23 cellular contexts compared by ENCODE assay signal in the genomic region with DNA sequence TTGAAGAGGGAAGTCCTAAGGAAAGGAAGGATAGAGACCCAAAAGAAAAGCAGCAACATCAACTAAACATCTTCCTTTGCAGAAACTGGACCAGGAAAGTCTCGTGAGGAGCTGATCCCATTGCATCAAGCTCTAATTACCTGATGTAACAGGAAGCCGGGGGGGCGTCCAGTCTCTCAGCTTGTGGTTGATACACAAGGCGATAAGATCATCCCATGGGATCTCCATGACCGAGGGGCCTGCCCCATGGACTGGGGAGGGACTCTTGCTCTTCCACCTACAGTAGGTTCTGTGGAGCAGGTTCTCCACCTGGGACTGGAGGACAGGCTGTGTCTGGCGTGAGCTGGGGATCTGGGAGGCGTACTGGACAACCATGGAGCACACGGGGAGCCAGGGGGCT. TPM values are rescaled to one million over a fixed set of nuclear protein-coding genes. Genes with fewer than 3 reads are reported as not detected.
A peak's percentile ranks its signal among the peaks of the same experiment; 100 is the strongest.
DNase-seq lines count a peak whose midpoint lies in the region; ATAC-seq, FAIRE-seq and TF ChIP-seq lines count a peak whose summit lies in the region.
"Had no signal": no experiment of that assay in that cellular context is flagged by ENCODE, and none has a peak within 500 bp of the region (broad histone marks: within the 10 kb centered on the region; RNA-seq: fewer than 3 reads in every experiment).

No MANE protein-coding gene starts in this region.

- H3K4me1 Mint-ChIP-seq in activated CD8-positive, alpha-beta memory T cell treated with anti-CD3 and anti-CD28 coated beads, Interleukin-2, amount 10 ng/mL, durations not matched to agents 7 days and 5 days: peaks cover 38% of the 10 kb centered on the region
- peaks cover 3% of the 10 kb centered on the region for H3K4me1 Mint-ChIP-seq in stimulated activated memory B cell treated with anti-CD40 and anti-IgM and Interleukin-4, amounts not matched to agents 10 μg/mL and 1 μg/mL and 100 μg/mL, for 72 hours

- no peak overlapping the region for H3K4me3 Mint-ChIP-seq in activated CD8-positive, alpha-beta memory T cell treated with anti-CD3 and anti-CD28 coated beads, Interleukin-2, amount 10 ng/mL, durations not matched to agents 7 days and 5 days
- no peak overlapping the region for H3K4me3 Mint-ChIP-seq in stimulated activated memory B cell treated with anti-CD40 and anti-IgM and Interleukin-4, amounts not matched to agents 10 μg/mL and 1 μg/mL and 100 μg/mL, for 72 hours
- H3K4me3 Mint-ChIP-seq: activated T-cell treated with anti-CD3 and anti-CD28 coated beads, Interleukin-2, amount 50 U/mL, for 4 hours; CD8-positive, alpha-beta T cell; naive thymus-derived CD8-positive, alpha-beta T cell had no signal

- H2AFZ ChIP-seq in GM12878 (ENCODE audit: control insufficient read depth, low read depth, low read length): no peak overlapping the region

- no peak overlapping the region for H3K9ac ChIP-seq in GM12878 (ENCODE audit: control insufficient read depth, insufficient read depth, low read length)

- H3K4me1 ChIP-seq in HEK293 (ENCODE audit: control insufficient read depth, insufficient read depth, low read length) (no peaks in the 10 kb centered on the region), GM12878 (ENCODE audit: control insufficient read depth, insufficient read depth, low read length) (no peaks in the 10 kb centered on the region; the same call in 1 of the 2 replicates)

- intact Hi-C loops in GM12878 (cut with micrococcal nuclease; ENCODE audit: unreplicated experiment): no loop called here

- H3K9me3 ChIP-seq in HEK293 (ENCODE audit: control insufficient read depth, insufficient read depth, low read depth, low read length) (no peaks in the 10 kb centered on the region), GM12878 (replicated peaks; ENCODE audit: control insufficient read depth, insufficient read depth, low read length) (no peaks in the 10 kb centered on the region)

- no peaks in the 10 kb centered on the region for H3K79me2 ChIP-seq in GM12878 (ENCODE audit: control insufficient read depth, insufficient read depth, low read length)

- H3K4me2 ChIP-seq in GM12878 (ENCODE audit: control insufficient read depth, insufficient read depth): no peak overlapping the region

- no peak for TF ChIP-seq POLR2A in GM12878 (IDR thresholded peaks at IDR 0.05; ENCODE audit: low read depth, low read length)

- TF ChIP-seq CTCF in HEK293 (tag by site-specific recombination; IDR thresholded peaks at IDR 0.05) (no peak), GM12878 (IDR thresholded peaks at IDR 0.05 in 2 of 3, conservative IDR thresholded peaks at IDR 0.05 in 1 of 3; ENCODE audit: control insufficient read depth in 2 of 3, extremely low read depth in 1 of 3, insufficient read depth in 1 of 3, low read depth in 3 of 3, low read length in 3 of 3) (no peak)

- CTCF ChIA-PET in activated CD8-positive, alpha-beta memory T cell treated with anti-CD3 and anti-CD28 coated beads, Interleukin-2, amount 10 ng/mL, durations not matched to agents 7 days and 5 days (lab: Charles Lee): interaction anchor here (0.7 to 1.6 kb wide), 4 partner anchors 11 to 100 kb away, joined by 3 to 7 read pairs (median 4); partner anchors contain the start of gene MCM3AP
- CTCF ChIA-PET in HEK293 (lab: Yijun Ruan, JAX): interaction anchor here (1.4 kb wide), 1 partner anchor 9 kb away, joined by 3 read pairs; no protein-coding TSS in a partner anchor
- CTCF ChIA-PET in GM12878 (lab: Yijun Ruan, JAX): interaction anchor here (0.9 kb wide), 1 partner anchor 11 kb away, joined by 3 read pairs; no protein-coding TSS in a partner anchor

- no peaks in the 10 kb centered on the region for H4K20me1 ChIP-seq in GM12878 (ENCODE audit: control insufficient read depth, insufficient read depth)

- FAIRE-seq in GM12878 (lab: Jason Lieb, UNC): no peak
- FAIRE-seq: frontal cortex, TTC549 had no signal

- POLR2A ChIA-PET in HEK293 (lab: Yijun Ruan, JAX) (interaction anchor here (1.2 kb wide), 1 partner anchor 11 kb away, joined by 3 read pairs; no protein-coding TSS in a partner anchor), GM12878 (lab: Charles Lee) (interaction anchor here (1.0 kb wide), 1 partner anchor 10 kb away, joined by 5 read pairs; no protein-coding TSS in a partner anchor)

- ATAC-seq in activated CD8-positive, alpha-beta memory T cell treated with anti-CD3 and anti-CD28 coated beads, Interleukin-2, amount 10 ng/mL, durations not matched to agents 7 days and 5 days: no peak
- no peak for ATAC-seq in GM12878
- no peak for ATAC-seq in stimulated activated memory B cell treated with anti-CD40 and anti-IgM and Interleukin-4, amounts not matched to agents 10 μg/mL and 1 μg/mL and 100 μg/mL, for 72 hours
- ATAC-seq in HG02763 (IDR thresholded peaks at IDR 0.05; ENCODE audit: unreplicated experiment): no peak
- no peak for ATAC-seq in HG02981 (IDR thresholded peaks at IDR 0.05; ENCODE audit: unreplicated experiment)
- ATAC-seq: activated T-cell treated with anti-CD3 and anti-CD28 coated beads, Interleukin-2, amount 50 U/mL, for 4 hours; CD8-positive, alpha-beta T cell; naive thymus-derived CD8-positive, alpha-beta T cell; SK-N-SH treated with all-trans-retinoic acid at 6 μM for 48 hours had no signal

- peak overlapping the region; percentile 79 for H3K27ac Mint-ChIP-seq in activated CD8-positive, alpha-beta memory T cell treated with anti-CD3 and anti-CD28 coated beads, Interleukin-2, amount 10 ng/mL, durations not matched to agents 7 days and 5 days
- H3K27ac Mint-ChIP-seq in stimulated activated memory B cell treated with anti-CD40 and anti-IgM and Interleukin-4, amounts not matched to agents 10 μg/mL and 1 μg/mL and 100 μg/mL, for 72 hours: peak overlapping the region; percentile 2
- H3K27ac Mint-ChIP-seq: CD8-positive, alpha-beta T cell; progenitor cell of endocrine pancreas had no signal

- SMC1A ChIA-PET in GM12878 (lab: Charles Lee; ENCODE audit: uncharacterized antibody, unreplicated experiment): interaction anchor here (0.9 to 1.6 kb wide), 2 partner anchors 10 to 17 kb away, joined by 3 to 8 read pairs; no protein-coding TSS in a partner anchor

- BruUV-seq in GM12878 (replicated peaks; lab: Mats Ljungman, UMichigan): TSS peak; percentile 25

- 72% methylated on average over 8 of the region's 8 CpGs for whole genome bisulfite sequencing in GM12878 (ENCODE audit: insufficient coverage, insufficient replicate concordance, low lambda C conversion rate, missing lambda C conversion rate)

- DNase-seq in activated CD8-positive, alpha-beta memory T cell treated with anti-CD3 and anti-CD28 coated beads, Interleukin-2, amount 10 ng/mL, durations not matched to agents 7 days and 5 days: no peak
- no peak for DNase-seq in activated CD8-positive, alpha-beta memory T cell treated with anti-CD3 and anti-CD28 coated beads, Interleukin-2, amount 50 U/mL, for 4 hours
- DNase-seq in GM12878 (ENCODE audit: low read depth, low spot score) (no peak), hippocampal formation (lab: John Stamatoyannopoulos, UW) (no peak)
- DNase-seq: activated CD4-positive, alpha-beta T cell treated with anti-CD3 and anti-CD28 coated beads, Interleukin-2, amount 50 U/mL, for 48 hours; activated T-cell treated with anti-CD3 and anti-CD28 coated beads, Interleukin-2, amount 50 U/mL, for 4 hours; CD8-positive, alpha-beta T cell; DMS79; erythroblast; Kasumi-1; mammary epithelial cell; naive thymus-derived CD8-positive, alpha-beta T cell; NCI-H510A; stimulated activated CD4-positive, alpha-beta T cell treated with anti-CD3 and anti-CD28 coated beads, Interleukin-2, amount 100 ng/mL, for 24 hours had no signal

- H3K36me3 Mint-ChIP-seq in activated CD8-positive, alpha-beta memory T cell treated with anti-CD3 and anti-CD28 coated beads, Interleukin-2, amount 10 ng/mL, durations not matched to agents 7 days and 5 days: peaks cover 61% of the 10 kb centered on the region
- H3K36me3 Mint-ChIP-seq in stimulated activated memory B cell treated with anti-CD40 and anti-IgM and Interleukin-4, amounts not matched to agents 10 μg/mL and 1 μg/mL and 100 μg/mL, for 72 hours: peaks cover 74% of the 10 kb centered on the region

- H3K36me3 ChIP-seq in HEK293 (ENCODE audit: control insufficient read depth in 2 of 2, insufficient read depth in 1 of 2, low read length in 2 of 2) (peaks cover 61 to 95% of the 10 kb centered on the region in 2 experiments), GM12878 (ENCODE audit: control insufficient read depth in 2 of 2, insufficient read depth in 2 of 2, low read length in 1 of 2) (peaks cover 35 to 59% of the 10 kb centered on the region in 2 experiments)

- no peak for TF ChIP-seq RAD21 in GM12878 (IDR thresholded peaks at IDR 0.05; ENCODE audit: insufficient read depth, low read depth, low read length)

- in situ Hi-C loops in GM12878 (cut with MboI): no loop called here

- H3K27ac ChIP-seq in HEK293 (ENCODE audit: extremely low read depth, low read depth, low read length) (no peak overlapping the region), GM12878 (ENCODE audit: control insufficient read depth, insufficient read depth) (no peak overlapping the region)
- H3K27ac ChIP-seq: cardiac muscle cell had no signal

- H3K4me3 ChIP-seq in HEK293 (ENCODE audit: low read depth, low read length) (no peak overlapping the region), GM12878 (no peak overlapping the region)
- H3K4me3 ChIP-seq: cardiac muscle cell had no signal

- no peaks in the 10 kb centered on the region; a peak in 1 of 4 replicates for H3K27me3 ChIP-seq in GM12878 (replicated peaks in 1 of 2; ENCODE audit: control insufficient read depth in 2 of 2, insufficient read depth in 2 of 2, low read length in 1 of 2)
- H3K27me3 ChIP-seq: cardiac muscle cell had no signal

- no peak for TF ChIP-seq EP300 in GM12878 (IDR thresholded peaks at IDR 0.05; ENCODE audit: borderline replicate concordance in 1 of 2, control insufficient read depth in 1 of 2, low read depth in 2 of 2, low read length in 2 of 2)

- H3K9me3 Mint-ChIP-seq in activated CD8-positive, alpha-beta memory T cell treated with anti-CD3 and anti-CD28 coated beads, Interleukin-2, amount 10 ng/mL, durations not matched to agents 7 days and 5 days (ENCODE audit: low read depth): no peaks in the 10 kb centered on the region
- H3K9me3 Mint-ChIP-seq in stimulated activated memory B cell treated with anti-CD40 and anti-IgM and Interleukin-4, amounts not matched to agents 10 μg/mL and 1 μg/mL and 100 μg/mL, for 72 hours: no peaks in the 10 kb centered on the region
- H3K9me3 Mint-ChIP-seq: activated T-cell treated with anti-CD3 and anti-CD28 coated beads, Interleukin-2, amount 50 U/mL, for 4 hours; CD8-positive, alpha-beta T cell; naive thymus-derived CD8-positive, alpha-beta T cell had no signal

- RAD21 ChIA-PET in GM12878 (lab: Charles Lee; ENCODE audit: unreplicated experiment): no interaction called here

- no peaks in the 10 kb centered on the region for H3K27me3 Mint-ChIP-seq in activated CD8-positive, alpha-beta memory T cell treated with anti-CD3 and anti-CD28 coated beads, Interleukin-2, amount 10 ng/mL, durations not matched to agents 7 days and 5 days
- H3K27me3 Mint-ChIP-seq in stimulated activated memory B cell treated with anti-CD40 and anti-IgM and Interleukin-4, amounts not matched to agents 10 μg/mL and 1 μg/mL and 100 μg/mL, for 72 hours: no peaks in the 10 kb centered on the region
- H3K27me3 Mint-ChIP-seq: naive thymus-derived CD8-positive, alpha-beta T cell; progenitor cell of endocrine pancreas had no signal

RNA-seq across cellular contexts. Expression of gene LSS, which starts 14.8 kb away (rescaled TPM):
- 10 to 100 TPM; 44.9 to 49.5 TPM for total RNA-seq in activated CD8-positive, alpha-beta memory T cell treated with anti-CD3 and anti-CD28 coated beads, Interleukin-2, amount 10 ng/mL, durations not matched to agents 7 days and 5 days
- 310 and 374 TPM in 2 replicates for total RNA-seq in GM12878 (2013; cell fraction: nucleolus; rRNA removed)
- total RNA-seq in GM12878 (2014; rRNA removed): 61.4 and 65.2 TPM in 2 replicates
- 19.6 and 20.3 TPM in 2 replicates for total RNA-seq in GM12878 (2014; rRNA removed; fragmentation: Illumina TruSeq; extraction: Trizol)
- 82.4 and 86.4 TPM in 2 replicates for total RNA-seq in GM12878 (2021)
- polyA plus RNA-seq in GM12878 (2011; ENCODE audit: low read depth): 24.8 TPM
- polyA plus RNA-seq in GM12878 (2011; rRNA removed): 26.1 and 51.3 TPM in 2 replicates
- 53.2 and 64.3 TPM in 2 replicates for polyA plus RNA-seq in GM12878 (2011; cell fraction: cytosol; rRNA removed)
- polyA plus RNA-seq in GM12878 (2011; cell fraction: nucleus; rRNA removed): 250 and 378 TPM in 2 replicates
- polyA plus RNA-seq in GM12878 (2012): 46.0 and 62.0 TPM in 2 replicates
- polyA plus RNA-seq in GM12878 (2014; fragmentation: Illumina TruSeq; extraction: Trizol): 18.3 and 24.0 TPM in 2 replicates
- polyA plus RNA-seq in GM12878 (2014; fragmentation: Nextera tagmentation; extraction: Ambion mirVana): 1 to 10 TPM; 2.9 to 3.7 TPM
- polyA plus RNA-seq in GM12878 (2014; rRNA removed): 60.9 and 68.4 TPM in 2 replicates
- 10 to 100 TPM; 25.5 to 29.4 TPM for polyA plus RNA-seq in GM12878 (2016; fragmentation: Nextera tagmentation; extraction: Ambion mirVana)
- polyA minus RNA-seq in GM12878 (2011; rRNA and poly(A)+ RNA removed): 80.4 and 121 TPM in 2 replicates
- polyA minus RNA-seq in GM12878 (2011; cell fraction: cytosol; rRNA and poly(A)+ RNA removed): 12.8 and 21.1 TPM in 2 replicates
- polyA minus RNA-seq in GM12878 (2011; cell fraction: nucleus; rRNA and poly(A)+ RNA removed): 44.5 and 53.5 TPM in 2 replicates

RNA-seq across cellular contexts. Expression of gene MCM3AP, which starts 42.1 kb away (rescaled TPM):
- 100 to 1,000 TPM; 134 to 139 TPM for total RNA-seq in activated CD8-positive, alpha-beta memory T cell treated with anti-CD3 and anti-CD28 coated beads, Interleukin-2, amount 10 ng/mL, durations not matched to agents 7 days and 5 days
- 241 and 252 TPM in 2 replicates for total RNA-seq in GM12878 (2013; cell fraction: nucleolus; rRNA removed)
- total RNA-seq in GM12878 (2014; rRNA removed): 53.8 and 53.9 TPM in 2 replicates
- total RNA-seq in GM12878 (2014; rRNA removed; fragmentation: Illumina TruSeq; extraction: Trizol): 32.4 and 39.7 TPM in 2 replicates
- 94.3 and 95.7 TPM in 2 replicates for total RNA-seq in GM12878 (2021)
- polyA plus RNA-seq in GM12878 (2011; ENCODE audit: low read depth): 28.0 TPM
- polyA plus RNA-seq in GM12878 (2011; rRNA removed): 42.3 and 45.3 TPM in 2 replicates
- polyA plus RNA-seq in GM12878 (2011; cell fraction: cytosol; rRNA removed): 53.3 and 76.7 TPM in 2 replicates
- 140 and 149 TPM in 2 replicates for polyA plus RNA-seq in GM12878 (2011; cell fraction: nucleus; rRNA removed)
- polyA plus RNA-seq in GM12878 (2012): 42.7 and 46.1 TPM in 2 replicates
- 34.3 and 39.3 TPM in 2 replicates for polyA plus RNA-seq in GM12878 (2014; fragmentation: Illumina TruSeq; extraction: Trizol)
- polyA plus RNA-seq in GM12878 (2014; fragmentation: Nextera tagmentation; extraction: Ambion mirVana): 1 to 10 TPM; 6.1 to 8.8 TPM
- polyA plus RNA-seq in GM12878 (2014; rRNA removed): 48.6 and 54.6 TPM in 2 replicates
- polyA plus RNA-seq in GM12878 (2016; fragmentation: Nextera tagmentation; extraction: Ambion mirVana): 10 to 100 TPM; 54.5 to 64.6 TPM
- 54.7 and 88.0 TPM in 2 replicates for polyA minus RNA-seq in GM12878 (2011; rRNA and poly(A)+ RNA removed)
- 58.8 and 74.2 TPM in 2 replicates for polyA minus RNA-seq in GM12878 (2011; cell fraction: cytosol; rRNA and poly(A)+ RNA removed)
- 94.2 and 133 TPM in 2 replicates for polyA minus RNA-seq in GM12878 (2011; cell fraction: nucleus; rRNA and poly(A)+ RNA removed)

RNA-seq across cellular contexts. Expression of gene YBEY, which starts 42.8 kb away (rescaled TPM):
- total RNA-seq in activated CD8-positive, alpha-beta memory T cell treated with anti-CD3 and anti-CD28 coated beads, Interleukin-2, amount 10 ng/mL, durations not matched to agents 7 days and 5 days: 1 to 10 TPM; 6.9 to 9.1 TPM
- 26.3 and 29.9 TPM in 2 replicates for total RNA-seq in GM12878 (2013; cell fraction: nucleolus; rRNA removed)
- total RNA-seq in GM12878 (2014; rRNA removed) (16.7 and 18.1 TPM in 2 replicates), GM12878 (2014; rRNA removed; fragmentation: Illumina TruSeq; extraction: Trizol) (16.5 and 16.9 TPM in 2 replicates), GM12878 (2021) (13.2 and 13.8 TPM in 2 replicates)
- 16.6 TPM for polyA plus RNA-seq in GM12878 (2011; ENCODE audit: low read depth)
- polyA plus RNA-seq in GM12878 (2011; rRNA removed) (31.1 and 38.1 TPM in 2 replicates), GM12878 (2014; fragmentation: Illumina TruSeq; extraction: Trizol) (18.9 and 22.1 TPM in 2 replicates), GM12878 (2014; fragmentation: Nextera tagmentation; extraction: Ambion mirVana) (10 to 100 TPM in 1 of 2 experiments, 1 to 10 TPM in 1; 6.5 to 11.3 TPM), GM12878 (2014; rRNA removed) (27.1 and 31.4 TPM in 2 replicates), GM12878 (2016; fragmentation: Nextera tagmentation; extraction: Ambion mirVana) (10 to 100 TPM; 20.2 to 20.9 TPM)
- 18.4 and 21.1 TPM in 2 replicates for polyA plus RNA-seq in GM12878 (2011; cell fraction: cytosol; rRNA removed)
- 19.4 and 23.3 TPM in 2 replicates for polyA plus RNA-seq in GM12878 (2011; cell fraction: nucleus; rRNA removed)
- polyA plus RNA-seq in GM12878 (2012): 20.8 and 20.9 TPM in 2 replicates
- polyA minus RNA-seq in GM12878 (2011; rRNA and poly(A)+ RNA removed): 11.4 and 12.3 TPM in 2 replicates
- 5.4 and 5.9 TPM in 2 replicates for polyA minus RNA-seq in GM12878 (2011; cell fraction: cytosol; rRNA and poly(A)+ RNA removed)
- 12.5 and 13.5 TPM in 2 replicates for polyA minus RNA-seq in GM12878 (2011; cell fraction: nucleus; rRNA and poly(A)+ RNA removed)

RNA-seq across cellular contexts. Expression of gene SPATC1L, which starts 59.1 kb away (rescaled TPM):
- total RNA-seq in activated CD8-positive, alpha-beta memory T cell treated with anti-CD3 and anti-CD28 coated beads, Interleukin-2, amount 10 ng/mL, durations not matched to agents 7 days and 5 days: 1 to 10 TPM; 4.2 to 4.8 TPM
- total RNA-seq in GM12878 (2013; cell fraction: nucleolus; rRNA removed): 4.8 and 4.9 TPM in 2 replicates
- total RNA-seq in GM12878 (2014; rRNA removed): 6.4 and 6.8 TPM in 2 replicates
- total RNA-seq in GM12878 (2014; rRNA removed; fragmentation: Illumina TruSeq; extraction: Trizol): 2.5 and 2.8 TPM in 2 replicates
- total RNA-seq in GM12878 (2021): 9.5 and 11.2 TPM in 2 replicates
- 3.8 TPM for polyA plus RNA-seq in GM12878 (2011; ENCODE audit: low read depth)
- 0.72 and 1.4 TPM in 2 replicates for polyA plus RNA-seq in GM12878 (2011; rRNA removed)
- 4.3 and 4.6 TPM in 2 replicates for polyA plus RNA-seq in GM12878 (2011; cell fraction: cytosol; rRNA removed)
- 9.9 and 12.8 TPM in 2 replicates for polyA plus RNA-seq in GM12878 (2011; cell fraction: nucleus; rRNA removed)
- polyA plus RNA-seq in GM12878 (2012): 14.3 and 20.3 TPM in 2 replicates
- 0.38 and 2.1 TPM in 2 replicates for polyA plus RNA-seq in GM12878 (2014; fragmentation: Illumina TruSeq; extraction: Trizol)
- polyA plus RNA-seq in GM12878 (2014; fragmentation: Nextera tagmentation; extraction: Ambion mirVana): not detected
- 5.9 and 7.2 TPM in 2 replicates for polyA plus RNA-seq in GM12878 (2014; rRNA removed)
- 10 to 100 TPM; 13.4 to 16.0 TPM for polyA plus RNA-seq in GM12878 (2016; fragmentation: Nextera tagmentation; extraction: Ambion mirVana)
- polyA minus RNA-seq in GM12878 (2011; rRNA and poly(A)+ RNA removed): 1.0 and 3.0 TPM in 2 replicates
- polyA minus RNA-seq in GM12878 (2011; cell fraction: cytosol; rRNA and poly(A)+ RNA removed): 5.0 and 6.5 TPM in 2 replicates
- 1.7 and 2.7 TPM in 2 replicates for polyA minus RNA-seq in GM12878 (2011; cell fraction: nucleus; rRNA and poly(A)+ RNA removed)
